1 cellular context compared by ENCODE assay signal in the genomic region with DNA sequence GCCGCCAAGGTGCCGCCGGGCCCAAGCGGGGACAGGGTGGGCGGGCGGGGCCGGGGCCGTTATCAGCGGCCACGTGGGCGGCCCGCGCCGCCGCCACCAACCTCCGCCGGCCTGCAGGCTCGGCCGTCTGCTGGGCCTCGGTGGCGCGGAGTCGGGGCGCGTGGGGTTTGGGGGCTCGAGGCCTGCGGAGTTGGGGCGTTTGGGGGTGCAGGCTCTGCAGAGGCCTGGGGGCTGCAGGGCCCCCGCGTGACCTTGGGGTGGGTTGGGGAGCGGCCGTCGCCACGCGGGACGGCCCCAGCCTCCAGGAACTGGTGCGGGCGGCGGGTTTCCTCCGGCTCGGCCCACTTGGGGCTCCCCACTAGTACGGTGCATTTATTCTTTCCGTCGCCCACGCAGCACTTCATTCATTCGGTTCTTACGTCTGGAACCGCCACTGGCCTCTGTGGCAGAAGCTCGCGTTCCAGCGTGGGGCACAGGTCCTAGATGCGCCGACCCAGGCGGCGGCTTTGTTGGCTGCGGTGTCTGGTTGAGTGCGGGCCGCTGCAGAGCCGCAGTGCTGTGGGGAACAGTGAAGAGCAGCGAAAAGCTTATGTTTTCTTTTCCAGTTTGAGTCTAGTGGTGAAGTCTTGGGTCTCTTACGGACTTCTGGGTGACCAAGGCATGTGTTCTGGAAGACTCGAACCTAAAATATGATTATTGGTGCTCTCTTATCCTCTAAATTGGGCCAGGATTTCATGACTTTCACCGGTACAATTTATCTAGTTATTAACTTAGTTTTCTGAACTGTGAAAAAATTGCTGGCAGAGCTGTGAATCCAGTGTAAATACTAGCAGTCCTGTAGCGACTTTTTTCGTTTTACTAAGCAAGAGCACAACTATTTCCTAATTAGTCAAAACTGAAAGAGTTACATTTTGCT.
A peak's percentile ranks its signal among the peaks of the same experiment; 100 is the strongest.
TF ChIP-seq lines count a peak whose summit lies in the region.

No MANE protein-coding gene starts in this region.

TF ChIP-seq in K562, 482 proteins besides CTCF, POLR2A, EP300 and RAD21 (continued from another document and continues in another):
- TF ChIP-seq PBX2 (CRISPR knock-in tag; IDR thresholded peaks at IDR 0.05; ENCODE audit: low read depth) (no peak), PBX2 (tag; conservative IDR thresholded peaks at IDR 0.05; ENCODE audit: low read depth) (no peak), E2F1 (CRISPR knock-in tag; IDR thresholded peaks at IDR 0.05) (peak; percentile 85), SREBF1 (IDR thresholded peaks at IDR 0.05; ENCODE audit: borderline replicate concordance, low read depth, low read length) (no peak), TARDBP (IDR thresholded peaks at IDR 0.05) (no peak), POLR2H (tag; IDR thresholded peaks at IDR 0.05; ENCODE audit: low read depth) (no peak), ZNF644 (tag; IDR thresholded peaks at IDR 0.05; ENCODE audit: low read depth) (no peak), DDX20 (tag; IDR thresholded peaks at IDR 0.05; ENCODE audit: low read depth) (no peak), E2F3 (CRISPR knock-in tag; IDR thresholded peaks at IDR 0.05) (peak; percentile 61; the same call in 1 of the 2 replicates), ZNF707 (CRISPR knock-in tag; conservative IDR thresholded peaks at IDR 0.05) (0 out of 2 replicates have a peak, but pooled peaks have one; percentile 51), RBFOX2 (IDR thresholded peaks at IDR 0.05; ENCODE audit: low read depth, low read length) (peak; percentile 82), CEBPG (CRISPR knock-in tag; IDR thresholded peaks at IDR 0.05) (no peak), CEBPG (tag; conservative IDR thresholded peaks at IDR 0.05 in 1 of 2, IDR thresholded peaks at IDR 0.05 in 1 of 2) (no peak), ZFPM2 (CRISPR knock-in tag; IDR thresholded peaks at IDR 0.05) (no peak), HNRNPLL (IDR thresholded peaks at IDR 0.05; ENCODE audit: low read depth, low read length, poor library complexity, severe bottlenecking) (no peak), NFE2L1 (tag; IDR thresholded peaks at IDR 0.05; ENCODE audit: borderline replicate concordance, low read depth) (no peak), ZNF766 (CRISPR knock-in tag; conservative IDR thresholded peaks at IDR 0.05) (no peak), POLR2AphosphoS5 (IDR thresholded peaks at IDR 0.05; ENCODE audit: control insufficient read depth, insufficient read depth, low read depth, low read length) (no peak), MEF2A (IDR thresholded peaks at IDR 0.05; ENCODE audit: control insufficient read depth, low read depth, low read length) (no peak), PHF21A (IDR thresholded peaks at IDR 0.05; ENCODE audit: borderline replicate concordance, low read depth) (no peak), ZNF586 (CRISPR knock-in tag; conservative IDR thresholded peaks at IDR 0.05) (no peak), KDM5B (IDR thresholded peaks at IDR 0.05; ENCODE audit: insufficient replicate concordance, low read depth, low read length) (peak; percentile 77), GTF2F1 (IDR thresholded peaks at IDR 0.05; ENCODE audit: low read depth, low read length) (no peak), PHTF2 (CRISPR knock-in tag; IDR thresholded peaks at IDR 0.05) (0 out of 2 replicates have a peak, but pooled peaks have one; percentile 8), ARHGAP35 (IDR thresholded peaks at IDR 0.05; ENCODE audit: partially characterized antibody) (no peak), ASH1L (IDR thresholded peaks at IDR 0.05; ENCODE audit: borderline replicate concordance, low read depth, partially characterized antibody) (no peak), POLR2G (IDR thresholded peaks at IDR 0.05; ENCODE audit: low read depth, low read length) (peak; percentile 76), SMARCA5 (IDR thresholded peaks at IDR 0.05) (no peak), CSDE1 (IDR thresholded peaks at IDR 0.05) (no peak)
- TF ChIP-seq, protein P1, sequence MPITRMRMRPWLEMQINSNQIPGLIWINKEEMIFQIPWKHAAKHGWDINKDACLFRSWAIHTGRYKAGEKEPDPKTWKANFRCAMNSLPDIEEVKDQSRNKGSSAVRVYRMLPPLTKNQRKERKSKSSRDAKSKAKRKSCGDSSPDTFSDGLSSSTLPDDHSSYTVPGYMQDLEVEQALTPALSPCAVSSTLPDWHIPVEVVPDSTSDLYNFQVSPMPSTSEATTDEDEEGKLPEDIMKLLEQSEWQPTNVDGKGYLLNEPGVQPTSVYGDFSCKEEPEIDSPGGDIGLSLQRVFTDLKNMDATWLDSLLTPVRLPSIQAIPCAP (CRISPR knock-in tag; IDR thresholded peaks at IDR 0.05; ENCODE audit: borderline replicate concordance), result no peak
- TF ChIP-seq, protein P2, sequence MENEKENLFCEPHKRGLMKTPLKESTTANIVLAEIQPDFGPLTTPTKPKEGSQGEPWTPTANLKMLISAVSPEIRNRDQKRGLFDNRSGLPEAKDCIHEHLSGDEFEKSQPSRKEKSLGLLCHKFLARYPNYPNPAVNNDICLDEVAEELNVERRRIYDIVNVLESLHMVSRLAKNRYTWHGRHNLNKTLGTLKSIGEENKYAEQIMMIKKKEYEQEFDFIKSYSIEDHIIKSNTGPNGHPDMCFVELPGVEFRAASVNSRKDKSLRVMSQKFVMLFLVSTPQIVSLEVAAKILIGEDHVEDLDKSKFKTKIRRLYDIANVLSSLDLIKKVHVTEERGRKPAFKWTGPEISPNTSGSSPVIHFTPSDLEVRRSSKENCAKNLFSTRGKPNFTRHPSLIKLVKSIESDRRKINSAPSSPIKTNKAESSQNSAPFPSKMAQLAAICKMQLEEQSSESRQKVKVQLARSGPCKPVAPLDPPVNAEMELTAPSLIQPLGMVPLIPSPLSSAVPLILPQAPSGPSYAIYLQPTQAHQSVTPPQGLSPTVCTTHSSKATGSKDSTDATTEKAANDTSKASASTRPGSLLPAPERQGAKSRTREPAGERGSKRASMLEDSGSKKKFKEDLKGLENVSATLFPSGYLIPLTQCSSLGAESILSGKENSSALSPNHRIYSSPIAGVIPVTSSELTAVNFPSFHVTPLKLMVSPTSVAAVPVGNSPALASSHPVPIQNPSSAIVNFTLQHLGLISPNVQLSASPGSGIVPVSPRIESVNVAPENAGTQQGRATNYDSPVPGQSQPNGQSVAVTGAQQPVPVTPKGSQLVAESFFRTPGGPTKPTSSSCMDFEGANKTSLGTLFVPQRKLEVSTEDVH (IDR thresholded peaks at IDR 0.05; ENCODE audit: low read depth, partially characterized antibody), result no peak
- TF ChIP-seq, protein P3, sequence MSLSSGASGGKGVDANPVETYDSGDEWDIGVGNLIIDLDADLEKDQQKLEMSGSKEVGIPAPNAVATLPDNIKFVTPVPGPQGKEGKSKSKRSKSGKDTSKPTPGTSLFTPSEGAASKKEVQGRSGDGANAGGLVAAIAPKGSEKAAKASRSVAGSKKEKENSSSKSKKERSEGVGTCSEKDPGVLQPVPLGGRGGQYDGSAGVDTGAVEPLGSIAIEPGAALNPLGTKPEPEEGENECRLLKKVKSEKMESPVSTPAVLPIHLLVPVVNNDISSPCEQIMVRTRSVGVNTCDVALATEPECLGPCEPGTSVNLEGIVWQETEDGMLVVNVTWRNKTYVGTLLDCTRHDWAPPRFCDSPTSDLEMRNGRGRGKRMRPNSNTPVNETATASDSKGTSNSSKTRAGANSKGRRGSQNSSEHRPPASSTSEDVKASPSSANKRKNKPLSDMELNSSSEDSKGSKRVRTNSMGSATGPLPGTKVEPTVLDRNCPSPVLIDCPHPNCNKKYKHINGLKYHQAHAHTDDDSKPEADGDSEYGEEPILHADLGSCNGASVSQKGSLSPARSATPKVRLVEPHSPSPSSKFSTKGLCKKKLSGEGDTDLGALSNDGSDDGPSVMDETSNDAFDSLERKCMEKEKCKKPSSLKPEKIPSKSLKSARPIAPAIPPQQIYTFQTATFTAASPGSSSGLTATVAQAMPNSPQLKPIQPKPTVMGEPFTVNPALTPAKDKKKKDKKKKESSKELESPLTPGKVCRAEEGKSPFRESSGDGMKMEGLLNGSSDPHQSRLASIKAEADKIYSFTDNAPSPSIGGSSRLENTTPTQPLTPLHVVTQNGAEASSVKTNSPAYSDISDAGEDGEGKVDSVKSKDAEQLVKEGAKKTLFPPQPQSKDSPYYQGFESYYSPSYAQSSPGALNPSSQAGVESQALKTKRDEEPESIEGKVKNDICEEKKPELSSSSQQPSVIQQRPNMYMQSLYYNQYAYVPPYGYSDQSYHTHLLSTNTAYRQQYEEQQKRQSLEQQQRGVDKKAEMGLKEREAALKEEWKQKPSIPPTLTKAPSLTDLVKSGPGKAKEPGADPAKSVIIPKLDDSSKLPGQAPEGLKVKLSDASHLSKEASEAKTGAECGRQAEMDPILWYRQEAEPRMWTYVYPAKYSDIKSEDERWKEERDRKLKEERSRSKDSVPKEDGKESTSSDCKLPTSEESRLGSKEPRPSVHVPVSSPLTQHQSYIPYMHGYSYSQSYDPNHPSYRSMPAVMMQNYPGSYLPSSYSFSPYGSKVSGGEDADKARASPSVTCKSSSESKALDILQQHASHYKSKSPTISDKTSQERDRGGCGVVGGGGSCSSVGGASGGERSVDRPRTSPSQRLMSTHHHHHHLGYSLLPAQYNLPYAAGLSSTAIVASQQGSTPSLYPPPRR (CRISPR knock-in tag; IDR thresholded peaks at IDR 0.05; ENCODE audit: borderline replicate concordance), result no peak
- TF ChIP-seq, protein P4, sequence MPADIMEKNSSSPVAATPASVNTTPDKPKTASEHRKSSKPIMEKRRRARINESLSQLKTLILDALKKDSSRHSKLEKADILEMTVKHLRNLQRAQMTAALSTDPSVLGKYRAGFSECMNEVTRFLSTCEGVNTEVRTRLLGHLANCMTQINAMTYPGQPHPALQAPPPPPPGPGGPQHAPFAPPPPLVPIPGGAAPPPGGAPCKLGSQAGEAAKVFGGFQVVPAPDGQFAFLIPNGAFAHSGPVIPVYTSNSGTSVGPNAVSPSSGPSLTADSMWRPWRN (IDR thresholded peaks at IDR 0.05; ENCODE audit: low read depth), result no peak
- TF ChIP-seq, protein P5, sequence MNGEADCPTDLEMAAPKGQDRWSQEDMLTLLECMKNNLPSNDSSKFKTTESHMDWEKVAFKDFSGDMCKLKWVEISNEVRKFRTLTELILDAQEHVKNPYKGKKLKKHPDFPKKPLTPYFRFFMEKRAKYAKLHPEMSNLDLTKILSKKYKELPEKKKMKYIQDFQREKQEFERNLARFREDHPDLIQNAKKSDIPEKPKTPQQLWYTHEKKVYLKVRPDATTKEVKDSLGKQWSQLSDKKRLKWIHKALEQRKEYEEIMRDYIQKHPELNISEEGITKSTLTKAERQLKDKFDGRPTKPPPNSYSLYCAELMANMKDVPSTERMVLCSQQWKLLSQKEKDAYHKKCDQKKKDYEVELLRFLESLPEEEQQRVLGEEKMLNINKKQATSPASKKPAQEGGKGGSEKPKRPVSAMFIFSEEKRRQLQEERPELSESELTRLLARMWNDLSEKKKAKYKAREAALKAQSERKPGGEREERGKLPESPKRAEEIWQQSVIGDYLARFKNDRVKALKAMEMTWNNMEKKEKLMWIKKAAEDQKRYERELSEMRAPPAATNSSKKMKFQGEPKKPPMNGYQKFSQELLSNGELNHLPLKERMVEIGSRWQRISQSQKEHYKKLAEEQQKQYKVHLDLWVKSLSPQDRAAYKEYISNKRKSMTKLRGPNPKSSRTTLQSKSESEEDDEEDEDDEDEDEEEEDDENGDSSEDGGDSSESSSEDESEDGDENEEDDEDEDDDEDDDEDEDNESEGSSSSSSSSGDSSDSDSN (IDR thresholded peaks at IDR 0.05; ENCODE audit: borderline replicate concordance in 1 of 2, low read depth in 2 of 2, low read length in 2 of 2), result no peak
- TF ChIP-seq, protein P6, sequence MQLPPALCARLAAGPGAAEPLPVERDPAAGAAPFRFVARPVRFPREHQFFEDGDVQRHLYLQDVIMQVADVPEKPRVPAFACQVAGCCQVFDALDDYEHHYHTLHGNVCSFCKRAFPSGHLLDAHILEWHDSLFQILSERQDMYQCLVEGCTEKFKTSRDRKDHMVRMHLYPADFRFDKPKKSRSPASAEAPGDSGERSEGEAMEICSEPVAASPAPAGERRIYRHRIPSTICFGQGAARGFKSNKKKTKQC (CRISPR knock-in tag; IDR thresholded peaks at IDR 0.05), result no peak
- TF ChIP-seq, protein P7, sequence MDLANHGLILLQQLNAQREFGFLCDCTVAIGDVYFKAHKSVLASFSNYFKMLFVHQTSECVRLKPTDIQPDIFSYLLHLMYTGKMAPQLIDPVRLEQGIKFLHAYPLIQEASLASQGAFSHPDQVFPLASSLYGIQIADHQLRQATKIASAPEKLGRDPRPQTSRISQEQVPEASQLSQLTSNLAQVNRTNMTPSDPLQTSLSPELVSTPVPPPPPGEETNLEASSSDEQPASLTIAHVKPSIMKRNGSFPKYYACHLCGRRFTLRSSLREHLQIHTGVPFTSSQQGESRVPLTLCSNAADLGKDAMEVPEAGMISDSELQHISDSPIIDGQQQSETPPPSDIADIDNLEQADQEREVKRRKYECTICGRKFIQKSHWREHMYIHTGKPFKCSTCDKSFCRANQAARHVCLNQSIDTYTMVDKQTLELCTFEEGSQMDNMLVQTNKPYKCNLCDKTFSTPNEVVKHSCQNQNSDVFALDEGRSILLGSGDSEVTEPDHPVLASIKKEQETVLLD (IDR thresholded peaks at IDR 0.05), result peak; percentile 48; the same call in 1 of the 2 replicates
